ENCODE assay signal across 1 cellular context in the genomic region with DNA sequence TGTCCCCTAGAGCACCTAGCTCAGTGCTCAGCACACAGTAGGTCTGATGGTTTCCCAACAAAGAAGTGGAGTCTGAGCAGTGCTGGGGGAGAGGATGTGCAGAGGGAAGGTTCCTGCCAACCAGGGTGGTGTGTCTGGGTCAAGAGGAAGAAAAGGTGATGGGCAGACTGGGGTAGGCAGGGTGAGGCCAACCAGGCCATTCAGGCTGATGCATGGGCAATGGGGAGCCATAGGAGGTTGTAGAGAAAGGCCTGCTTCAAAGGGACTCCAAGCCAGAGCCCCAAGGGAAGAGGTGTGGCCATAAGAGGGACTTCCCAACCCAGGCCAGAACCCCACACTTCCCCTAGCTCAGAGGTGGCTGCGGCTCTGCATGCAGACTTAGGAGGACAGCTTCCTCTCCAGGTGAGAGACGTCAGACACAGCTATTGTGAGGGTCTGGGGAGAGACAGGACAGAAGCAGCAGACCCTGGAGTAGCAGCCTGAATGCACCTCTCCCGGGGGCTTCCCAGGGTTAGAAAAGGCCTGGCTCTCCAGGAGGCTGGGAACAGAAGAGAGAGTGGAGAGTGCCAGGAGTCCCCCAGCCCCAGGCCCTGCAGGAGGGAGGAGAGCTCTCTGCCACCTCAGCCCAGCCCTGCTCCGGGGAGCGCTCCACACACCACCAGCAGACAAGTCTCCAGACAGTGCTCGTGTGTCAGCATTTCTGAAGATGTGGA.
TF ChIP-seq lines count a peak whose summit lies in the region.

No MANE protein-coding gene starts in this region.

TF ChIP-seq in GM12878, 131 proteins besides CTCF, POLR2A, EP300 and RAD21 (continued from another document and continues in another):
- TF ChIP-seq, protein P1, sequence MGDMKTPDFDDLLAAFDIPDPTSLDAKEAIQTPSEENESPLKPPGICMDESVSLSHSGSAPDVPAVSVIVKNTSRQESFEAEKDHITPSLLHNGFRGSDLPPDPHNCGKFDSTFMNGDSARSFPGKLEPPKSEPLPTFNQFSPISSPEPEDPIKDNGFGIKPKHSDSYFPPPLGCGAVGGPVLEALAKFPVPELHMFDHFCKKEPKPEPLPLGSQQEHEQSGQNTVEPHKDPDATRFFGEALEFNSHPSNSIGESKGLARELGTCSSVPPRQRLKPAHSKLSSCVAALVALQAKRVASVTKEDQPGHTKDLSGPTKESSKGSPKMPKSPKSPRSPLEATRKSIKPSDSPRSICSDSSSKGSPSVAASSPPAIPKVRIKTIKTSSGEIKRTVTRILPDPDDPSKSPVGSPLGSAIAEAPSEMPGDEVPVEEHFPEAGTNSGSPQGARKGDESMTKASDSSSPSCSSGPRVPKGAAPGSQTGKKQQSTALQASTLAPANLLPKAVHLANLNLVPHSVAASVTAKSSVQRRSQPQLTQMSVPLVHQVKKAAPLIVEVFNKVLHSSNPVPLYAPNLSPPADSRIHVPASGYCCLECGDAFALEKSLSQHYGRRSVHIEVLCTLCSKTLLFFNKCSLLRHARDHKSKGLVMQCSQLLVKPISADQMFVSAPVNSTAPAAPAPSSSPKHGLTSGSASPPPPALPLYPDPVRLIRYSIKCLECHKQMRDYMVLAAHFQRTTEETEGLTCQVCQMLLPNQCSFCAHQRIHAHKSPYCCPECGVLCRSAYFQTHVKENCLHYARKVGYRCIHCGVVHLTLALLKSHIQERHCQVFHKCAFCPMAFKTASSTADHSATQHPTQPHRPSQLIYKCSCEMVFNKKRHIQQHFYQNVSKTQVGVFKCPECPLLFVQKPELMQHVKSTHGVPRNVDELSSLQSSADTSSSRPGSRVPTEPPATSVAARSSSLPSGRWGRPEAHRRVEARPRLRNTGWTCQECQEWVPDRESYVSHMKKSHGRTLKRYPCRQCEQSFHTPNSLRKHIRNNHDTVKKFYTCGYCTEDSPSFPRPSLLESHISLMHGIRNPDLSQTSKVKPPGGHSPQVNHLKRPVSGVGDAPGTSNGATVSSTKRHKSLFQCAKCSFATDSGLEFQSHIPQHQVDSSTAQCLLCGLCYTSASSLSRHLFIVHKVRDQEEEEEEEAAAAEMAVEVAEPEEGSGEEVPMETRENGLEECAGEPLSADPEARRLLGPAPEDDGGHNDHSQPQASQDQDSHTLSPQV (IDR thresholded peaks at IDR 0.05): no peak
- TF ChIP-seq TCF7 (IDR thresholded peaks at IDR 0.05; ENCODE audit: borderline replicate concordance) (peak; percentile 66; the same call in 1 of the 2 replicates), BACH1 (IDR thresholded peaks at IDR 0.05; ENCODE audit: borderline replicate concordance) (no peak), MEF2B (IDR thresholded peaks at IDR 0.05; ENCODE audit: partially characterized antibody, poor library complexity, severe bottlenecking) (peak; percentile 90), CBFB (IDR thresholded peaks at IDR 0.05; ENCODE audit: low read depth) (no peak), ATF7 (IDR thresholded peaks at IDR 0.05; ENCODE audit: low read depth) (peak; percentile 11; the same call in 1 of the 2 replicates), BMI1 (IDR thresholded peaks at IDR 0.05; ENCODE audit: borderline replicate concordance) (no peak), ZNF217 (IDR thresholded peaks at IDR 0.05) (peak; percentile 95), RAD51 (IDR thresholded peaks at IDR 0.05) (no peak), TAF1 (IDR thresholded peaks at IDR 0.05; ENCODE audit: borderline replicate concordance, low read depth, low read length) (no peak), CREM (IDR thresholded peaks at IDR 0.05; ENCODE audit: low read depth) (no peak), NBN (IDR thresholded peaks at IDR 0.05) (peak; percentile 86), SMARCA5 (IDR thresholded peaks at IDR 0.05) (peak; percentile 100), CBX5 (IDR thresholded peaks at IDR 0.05; ENCODE audit: low read depth) (no peak), SP1 (IDR thresholded peaks at IDR 0.05; ENCODE audit: low read depth, low read length) (no peak), POLR2AphosphoS2 (IDR thresholded peaks at IDR 0.05; ENCODE audit: low read depth, low read length) (no peak), SRF (IDR thresholded peaks at IDR 0.05; ENCODE audit: low read depth in 2 of 2, low read length in 2 of 2) (no peak), MTA2 (IDR thresholded peaks at IDR 0.05; ENCODE audit: low read depth) (peak; percentile 34; the same call in 1 of the 2 replicates), NR2C1 (IDR thresholded peaks at IDR 0.05) (no peak), EGR1 (IDR thresholded peaks at IDR 0.05; ENCODE audit: borderline replicate concordance in 1 of 2, low read depth in 2 of 2, low read length in 2 of 2) (no peak), CHD4 (IDR thresholded peaks at IDR 0.05) (no peak), CBX3 (IDR thresholded peaks at IDR 0.05; ENCODE audit: borderline replicate concordance, low read depth) (no peak), EED (IDR thresholded peaks at IDR 0.05; ENCODE audit: low read depth) (no peak), RCOR1 (conservative IDR thresholded peaks at IDR 0.05; ENCODE audit: low read depth, low read length) (0 out of 2 replicates have a peak, but pooled peaks have one; percentile 21), NRF1 (conservative IDR thresholded peaks at IDR 0.05; ENCODE audit: low read depth, low read length) (no peak), EZH2 (IDR thresholded peaks at IDR 0.05; ENCODE audit: borderline replicate concordance, control insufficient read depth, low read depth, low read length) (no peak), SREBF1 (IDR thresholded peaks at IDR 0.05; ENCODE audit: low read length) (no peak), DPF2 (IDR thresholded peaks at IDR 0.05) (peak; percentile 64; the same call in 1 of the 2 replicates), IKZF1 (conservative IDR thresholded peaks at IDR 0.05) (0 out of 2 replicates have a peak, but pooled peaks have one; percentile 41), FOXM1 (IDR thresholded peaks at IDR 0.05; ENCODE audit: low read depth, low read length) (no peak), ZNF384 (IDR thresholded peaks at IDR 0.05; ENCODE audit: borderline replicate concordance, low read depth, low read length) (no peak)
- TF ChIP-seq, protein P2, sequence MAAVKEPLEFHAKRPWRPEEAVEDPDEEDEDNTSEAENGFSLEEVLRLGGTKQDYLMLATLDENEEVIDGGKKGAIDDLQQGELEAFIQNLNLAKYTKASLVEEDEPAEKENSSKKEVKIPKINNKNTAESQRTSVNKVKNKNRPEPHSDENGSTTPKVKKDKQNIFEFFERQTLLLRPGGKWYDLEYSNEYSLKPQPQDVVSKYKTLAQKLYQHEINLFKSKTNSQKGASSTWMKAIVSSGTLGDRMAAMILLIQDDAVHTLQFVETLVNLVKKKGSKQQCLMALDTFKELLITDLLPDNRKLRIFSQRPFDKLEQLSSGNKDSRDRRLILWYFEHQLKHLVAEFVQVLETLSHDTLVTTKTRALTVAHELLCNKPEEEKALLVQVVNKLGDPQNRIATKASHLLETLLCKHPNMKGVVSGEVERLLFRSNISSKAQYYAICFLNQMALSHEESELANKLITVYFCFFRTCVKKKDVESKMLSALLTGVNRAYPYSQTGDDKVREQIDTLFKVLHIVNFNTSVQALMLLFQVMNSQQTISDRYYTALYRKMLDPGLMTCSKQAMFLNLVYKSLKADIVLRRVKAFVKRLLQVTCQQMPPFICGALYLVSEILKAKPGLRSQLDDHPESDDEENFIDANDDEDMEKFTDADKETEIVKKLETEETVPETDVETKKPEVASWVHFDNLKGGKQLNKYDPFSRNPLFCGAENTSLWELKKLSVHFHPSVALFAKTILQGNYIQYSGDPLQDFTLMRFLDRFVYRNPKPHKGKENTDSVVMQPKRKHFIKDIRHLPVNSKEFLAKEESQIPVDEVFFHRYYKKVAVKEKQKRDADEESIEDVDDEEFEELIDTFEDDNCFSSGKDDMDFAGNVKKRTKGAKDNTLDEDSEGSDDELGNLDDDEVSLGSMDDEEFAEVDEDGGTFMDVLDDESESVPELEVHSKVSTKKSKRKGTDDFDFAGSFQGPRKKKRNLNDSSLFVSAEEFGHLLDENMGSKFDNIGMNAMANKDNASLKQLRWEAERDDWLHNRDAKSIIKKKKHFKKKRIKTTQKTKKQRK (IDR thresholded peaks at IDR 0.05; ENCODE audit: low read depth, low read length): no peak
- TF ChIP-seq, protein P3, sequence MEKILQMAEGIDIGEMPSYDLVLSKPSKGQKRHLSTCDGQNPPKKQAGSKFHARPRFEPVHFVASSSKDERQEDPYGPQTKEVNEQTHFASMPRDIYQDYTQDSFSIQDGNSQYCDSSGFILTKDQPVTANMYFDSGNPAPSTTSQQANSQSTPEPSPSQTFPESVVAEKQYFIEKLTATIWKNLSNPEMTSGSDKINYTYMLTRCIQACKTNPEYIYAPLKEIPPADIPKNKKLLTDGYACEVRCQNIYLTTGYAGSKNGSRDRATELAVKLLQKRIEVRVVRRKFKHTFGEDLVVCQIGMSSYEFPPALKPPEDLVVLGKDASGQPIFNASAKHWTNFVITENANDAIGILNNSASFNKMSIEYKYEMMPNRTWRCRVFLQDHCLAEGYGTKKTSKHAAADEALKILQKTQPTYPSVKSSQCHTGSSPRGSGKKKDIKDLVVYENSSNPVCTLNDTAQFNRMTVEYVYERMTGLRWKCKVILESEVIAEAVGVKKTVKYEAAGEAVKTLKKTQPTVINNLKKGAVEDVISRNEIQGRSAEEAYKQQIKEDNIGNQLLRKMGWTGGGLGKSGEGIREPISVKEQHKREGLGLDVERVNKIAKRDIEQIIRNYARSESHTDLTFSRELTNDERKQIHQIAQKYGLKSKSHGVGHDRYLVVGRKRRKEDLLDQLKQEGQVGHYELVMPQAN (conservative IDR thresholded peaks at IDR 0.05): peak; percentile 44; the same call in 1 of the 2 replicates
- TF ChIP-seq, protein P4, sequence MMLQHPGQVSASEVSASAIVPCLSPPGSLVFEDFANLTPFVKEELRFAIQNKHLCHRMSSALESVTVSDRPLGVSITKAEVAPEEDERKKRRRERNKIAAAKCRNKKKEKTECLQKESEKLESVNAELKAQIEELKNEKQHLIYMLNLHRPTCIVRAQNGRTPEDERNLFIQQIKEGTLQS (IDR thresholded peaks at IDR 0.05; ENCODE audit: borderline replicate concordance, extremely low read depth, low read depth, low read length): no peak
- TF ChIP-seq, protein P5, sequence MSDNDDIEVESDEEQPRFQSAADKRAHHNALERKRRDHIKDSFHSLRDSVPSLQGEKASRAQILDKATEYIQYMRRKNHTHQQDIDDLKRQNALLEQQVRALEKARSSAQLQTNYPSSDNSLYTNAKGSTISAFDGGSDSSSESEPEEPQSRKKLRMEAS (IDR thresholded peaks at IDR 0.05; ENCODE audit: low read depth, low read length): no peak
- TF ChIP-seq, protein P6, sequence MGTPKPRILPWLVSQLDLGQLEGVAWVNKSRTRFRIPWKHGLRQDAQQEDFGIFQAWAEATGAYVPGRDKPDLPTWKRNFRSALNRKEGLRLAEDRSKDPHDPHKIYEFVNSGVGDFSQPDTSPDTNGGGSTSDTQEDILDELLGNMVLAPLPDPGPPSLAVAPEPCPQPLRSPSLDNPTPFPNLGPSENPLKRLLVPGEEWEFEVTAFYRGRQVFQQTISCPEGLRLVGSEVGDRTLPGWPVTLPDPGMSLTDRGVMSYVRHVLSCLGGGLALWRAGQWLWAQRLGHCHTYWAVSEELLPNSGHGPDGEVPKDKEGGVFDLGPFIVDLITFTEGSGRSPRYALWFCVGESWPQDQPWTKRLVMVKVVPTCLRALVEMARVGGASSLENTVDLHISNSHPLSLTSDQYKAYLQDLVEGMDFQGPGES (IDR thresholded peaks at IDR 0.05): no peak
- TF ChIP-seq, protein P7, sequence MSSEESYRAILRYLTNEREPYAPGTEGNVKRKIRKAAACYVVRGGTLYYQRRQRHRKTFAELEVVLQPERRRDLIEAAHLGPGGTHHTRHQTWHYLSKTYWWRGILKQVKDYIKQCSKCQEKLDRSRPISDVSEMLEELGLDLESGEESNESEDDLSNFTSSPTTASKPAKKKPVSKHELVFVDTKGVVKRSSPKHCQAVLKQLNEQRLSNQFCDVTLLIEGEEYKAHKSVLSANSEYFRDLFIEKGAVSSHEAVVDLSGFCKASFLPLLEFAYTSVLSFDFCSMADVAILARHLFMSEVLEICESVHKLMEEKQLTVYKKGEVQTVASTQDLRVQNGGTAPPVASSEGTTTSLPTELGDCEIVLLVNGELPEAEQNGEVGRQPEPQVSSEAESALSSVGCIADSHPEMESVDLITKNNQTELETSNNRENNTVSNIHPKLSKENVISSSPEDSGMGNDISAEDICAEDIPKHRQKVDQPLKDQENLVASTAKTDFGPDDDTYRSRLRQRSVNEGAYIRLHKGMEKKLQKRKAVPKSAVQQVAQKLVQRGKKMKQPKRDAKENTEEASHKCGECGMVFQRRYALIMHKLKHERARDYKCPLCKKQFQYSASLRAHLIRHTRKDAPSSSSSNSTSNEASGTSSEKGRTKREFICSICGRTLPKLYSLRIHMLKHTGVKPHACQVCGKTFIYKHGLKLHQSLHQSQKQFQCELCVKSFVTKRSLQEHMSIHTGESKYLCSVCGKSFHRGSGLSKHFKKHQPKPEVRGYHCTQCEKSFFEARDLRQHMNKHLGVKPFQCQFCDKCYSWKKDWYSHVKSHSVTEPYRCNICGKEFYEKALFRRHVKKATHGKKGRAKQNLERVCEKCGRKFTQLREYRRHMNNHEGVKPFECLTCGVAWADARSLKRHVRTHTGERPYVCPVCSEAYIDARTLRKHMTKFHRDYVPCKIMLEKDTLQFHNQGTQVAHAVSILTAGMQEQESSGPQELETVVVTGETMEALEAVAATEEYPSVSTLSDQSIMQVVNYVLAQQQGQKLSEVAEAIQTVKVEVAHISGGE (CRISPR knock-in tag; IDR thresholded peaks at IDR 0.05): no peak
- TF ChIP-seq, protein P8, sequence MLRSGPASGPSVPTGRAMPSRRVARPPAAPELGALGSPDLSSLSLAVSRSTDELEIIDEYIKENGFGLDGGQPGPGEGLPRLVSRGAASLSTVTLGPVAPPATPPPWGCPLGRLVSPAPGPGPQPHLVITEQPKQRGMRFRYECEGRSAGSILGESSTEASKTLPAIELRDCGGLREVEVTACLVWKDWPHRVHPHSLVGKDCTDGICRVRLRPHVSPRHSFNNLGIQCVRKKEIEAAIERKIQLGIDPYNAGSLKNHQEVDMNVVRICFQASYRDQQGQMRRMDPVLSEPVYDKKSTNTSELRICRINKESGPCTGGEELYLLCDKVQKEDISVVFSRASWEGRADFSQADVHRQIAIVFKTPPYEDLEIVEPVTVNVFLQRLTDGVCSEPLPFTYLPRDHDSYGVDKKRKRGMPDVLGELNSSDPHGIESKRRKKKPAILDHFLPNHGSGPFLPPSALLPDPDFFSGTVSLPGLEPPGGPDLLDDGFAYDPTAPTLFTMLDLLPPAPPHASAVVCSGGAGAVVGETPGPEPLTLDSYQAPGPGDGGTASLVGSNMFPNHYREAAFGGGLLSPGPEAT (IDR thresholded peaks at IDR 0.05; ENCODE audit: low read depth): peak; percentile 71
- TF ChIP-seq, protein P9, sequence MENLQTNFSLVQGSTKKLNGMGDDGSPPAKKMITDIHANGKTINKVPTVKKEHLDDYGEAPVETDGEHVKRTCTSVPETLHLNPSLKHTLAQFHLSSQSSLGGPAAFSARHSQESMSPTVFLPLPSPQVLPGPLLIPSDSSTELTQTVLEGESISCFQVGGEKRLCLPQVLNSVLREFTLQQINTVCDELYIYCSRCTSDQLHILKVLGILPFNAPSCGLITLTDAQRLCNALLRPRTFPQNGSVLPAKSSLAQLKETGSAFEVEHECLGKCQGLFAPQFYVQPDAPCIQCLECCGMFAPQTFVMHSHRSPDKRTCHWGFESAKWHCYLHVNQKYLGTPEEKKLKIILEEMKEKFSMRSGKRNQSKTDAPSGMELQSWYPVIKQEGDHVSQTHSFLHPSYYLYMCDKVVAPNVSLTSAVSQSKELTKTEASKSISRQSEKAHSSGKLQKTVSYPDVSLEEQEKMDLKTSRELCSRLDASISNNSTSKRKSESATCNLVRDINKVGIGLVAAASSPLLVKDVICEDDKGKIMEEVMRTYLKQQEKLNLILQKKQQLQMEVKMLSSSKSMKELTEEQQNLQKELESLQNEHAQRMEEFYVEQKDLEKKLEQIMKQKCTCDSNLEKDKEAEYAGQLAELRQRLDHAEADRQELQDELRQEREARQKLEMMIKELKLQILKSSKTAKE (IDR thresholded peaks at IDR 0.05; ENCODE audit: low read depth, poor library complexity, severe bottlenecking): peak; percentile 46
